In genomic region chr17:79023886-79024771, GRCh38 we compare ENCODE assay signal across 8 cellular contexts. TPM values are rescaled to one million over a fixed set of nuclear protein-coding genes. Genes with fewer than 3 reads are reported as not detected.
DNase-seq lines count a peak whose midpoint lies in the region; ATAC-seq and TF ChIP-seq lines count a peak whose summit lies in the region.

Gene C1QTNF1, plus strand, starts transcription at chr17:79024169. Its CDS starts 19,800 bp downstream, at chr17:79043969.

- H3K27ac Mint-ChIP-seq in CD8-positive, alpha-beta memory T cell, result peak within 1 kb of the TSS in 6 of 8 donors; percentile 19 to 54 (median 46)

- no peak within 1 kb of the TSS for H3K9ac ChIP-seq in parathyroid adenoma

- no peaks in the 10 kb centered on the region for H3K79me2 ChIP-seq in parathyroid adenoma

- POLR2A ChIA-PET in CD8-positive, alpha-beta memory T cell (lab: Charles Lee), result no interaction called here

- peak; percentile 54 for TF ChIP-seq CTCF in parathyroid adenoma (IDR thresholded peaks at IDR 0.05)

- peaks cover 11% of the 10 kb centered on the region for H3K27me3 ChIP-seq in CD8-positive, alpha-beta memory T cell (ENCODE audit: insufficient read depth, low read length, poor library complexity, severe bottlenecking)
- H3K27me3 ChIP-seq in parathyroid adenoma (ENCODE audit: control insufficient read depth, insufficient read depth, low read length), result no peaks in the 10 kb centered on the region

- peaks cover 4% of the 10 kb centered on the region for H3K4me1 ChIP-seq in CD8-positive, alpha-beta memory T cell (ENCODE audit: insufficient read depth, low read length)
- H3K4me1 ChIP-seq in parathyroid adenoma, result peaks cover 51% of the 10 kb centered on the region

- H3K4me1 Mint-ChIP-seq in CD8-positive, alpha-beta memory T cell, result peaks cover 8 to 12% (median 9%) of the 10 kb centered on the region in 3 donors

- H3K4me3 Mint-ChIP-seq in CD8-positive, alpha-beta memory T cell, result peak within 1 kb of the TSS; percentile 83 to 93 (median 88)

- H3K4me3 ChIP-seq in CD8-positive, alpha-beta memory T cell (ENCODE audit: low read length), result peak within 1 kb of the TSS; percentile 51
- H3K4me3 ChIP-seq in parathyroid adenoma (ENCODE audit: low read depth, low read length), result peak within 1 kb of the TSS; percentile 66

- peak; percentile 18 to 62 (median 35) for DNase-seq in CD8-positive, alpha-beta memory T cell
- DNase-seq in Kasumi-1 (lab: John Stamatoyannopoulos, UW), result peak; percentile 56 to 77
- peak; percentile 33 for DNase-seq in activated gamma-delta T cell treated with Interleukin-2 at 50 U/mL for 16 hours
- DNase-seq in Right ventricle myocardium superior, result peak; percentile 83
- DNase-seq in NCI-H2196 (lab: John Stamatoyannopoulos, UW; ENCODE audit: unreplicated experiment), result no peak

- peak within 1 kb of the TSS; percentile 84 for H2AFZ ChIP-seq in parathyroid adenoma

- H3K9me3 Mint-ChIP-seq in CD8-positive, alpha-beta memory T cell, result no peaks in the 10 kb centered on the region

- H3K27me3 Mint-ChIP-seq in CD8-positive, alpha-beta memory T cell, result peaks cover 14 to 46% of the 10 kb centered on the region in 2 donors

- intact Hi-C loops in Right ventricle myocardium superior (cut with DNase I), result loop anchor here (5.0 kb wide), 1 partner anchor 53 kb away; no protein-coding TSS in a partner anchor

- no peaks in the 10 kb centered on the region for H3K9me3 ChIP-seq in CD8-positive, alpha-beta memory T cell (ENCODE audit: low read length)
- H3K9me3 ChIP-seq in parathyroid adenoma (ENCODE audit: control insufficient read depth, low read length), result no peaks in the 10 kb centered on the region

- H3K36me3 ChIP-seq in CD8-positive, alpha-beta memory T cell (ENCODE audit: insufficient read depth, low read length), result no peaks in the 10 kb centered on the region
- H3K36me3 ChIP-seq in parathyroid adenoma (ENCODE audit: control insufficient read depth, insufficient read depth, low read length), result no peaks in the 10 kb centered on the region

- CTCF ChIA-PET in CD8-positive, alpha-beta memory T cell (lab: Charles Lee), result no interaction called here

- no peak within 1 kb of the TSS for H3K27ac ChIP-seq in CD8-positive, alpha-beta memory T cell (ENCODE audit: low read depth, low read length)
- peak within 1 kb of the TSS; percentile 74 for H3K27ac ChIP-seq in parathyroid adenoma

- ATAC-seq in Right ventricle myocardium superior (ENCODE audit: poor library complexity) (peak; percentile 23), GM21390 (IDR thresholded peaks at IDR 0.05; ENCODE audit: unreplicated experiment) (no peak), HG03045 (IDR thresholded peaks at IDR 0.05; ENCODE audit: unreplicated experiment) (no peak)

- H3K36me3 Mint-ChIP-seq in CD8-positive, alpha-beta memory T cell, result no peaks in the 10 kb centered on the region

- H3K4me2 ChIP-seq in parathyroid adenoma (ENCODE audit: low read length), result peak within 1 kb of the TSS; percentile 60

RNA-seq across cellular contexts. Expression of gene C1QTNF1, which starts in this region (rescaled TPM):
- total RNA-seq in CD8-positive, alpha-beta memory T cell, result under 1 TPM in 1 of 2 experiments, not detected in 1; 0.22 TPM
- not detected for polyA plus RNA-seq in CD8-positive, alpha-beta memory T cell
- total RNA-seq in Right ventricle myocardium superior, result 143 TPM

Comparison
In these comparisons a context has a peak if more than half of its experiments do, and no peak if none do; other contexts are left out.
1. RNA of gene C1QTNF1 (total RNA-seq): 143 TPM in Right ventricle myocardium superior (single experiment); 0.22 TPM in CD8-positive, alpha-beta memory T cell; every median in the first group is over 100 times any median in the second.
2. Peak in DNase-seq and H3K4me3 ChIP-seq in CD8-positive, alpha-beta memory T cell; RNA of the gene not detected or under 1 TPM.